In the genomic region with DNA sequence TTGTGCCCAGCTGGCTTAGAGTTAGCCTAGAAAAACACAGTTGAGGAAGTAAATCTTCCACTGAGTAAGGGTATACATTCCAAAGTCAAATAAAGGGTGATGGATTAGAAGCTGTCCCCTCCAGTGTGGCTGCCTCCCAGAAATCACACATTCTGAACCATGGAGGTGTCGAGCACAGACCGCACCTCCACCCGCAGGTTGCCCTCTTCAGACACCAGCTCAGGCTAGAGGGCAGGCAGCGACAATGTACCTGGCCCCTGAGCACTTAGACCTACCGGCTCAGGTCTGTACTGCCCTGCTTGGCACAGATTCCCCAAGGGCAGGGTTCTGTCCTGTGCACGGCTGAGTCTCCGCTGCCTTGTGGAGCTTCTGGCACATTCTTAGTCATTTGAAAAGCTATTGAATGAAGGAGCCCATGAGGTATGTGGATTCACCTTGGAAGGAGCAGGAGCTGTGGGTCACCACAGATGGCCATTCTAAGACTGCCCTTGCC, we compare ENCODE assay signal across 19 cellular contexts.
"Had no signal": no experiment of that assay in that cellular context is flagged by ENCODE, and none has a peak within 500 bp of the region (broad histone marks: within the 10 kb centered on the region; RNA-seq: fewer than 3 reads in every experiment).

No MANE protein-coding gene starts in this region.

- H3K9me3 Mint-ChIP-seq: activated CD4-positive, alpha-beta memory T cell treated with anti-CD3 and anti-CD28 coated beads for 36 hours; activated naive CD8-positive, alpha-beta T cell treated with anti-CD3 and anti-CD28 coated beads for 36 hours; dendritic cell treated with granulocyte-macrophage colony-stimulating factor and Interleukin-4, amounts not matched to agents 40 ng/mL and 50 ng/mL, for 4 days; naive B cell; stimulated activated memory B cell treated with anti-CD40 and anti-IgM and Interleukin-4, amounts not matched to agents 10 μg/mL and 1 μg/mL and 100 μg/mL, for 72 hours had no signal

- H3K4me3 ChIP-seq: neural progenitor cell, pancreas, smooth muscle cell, thoracic aorta had no signal

- H3K9ac ChIP-seq: neural progenitor cell had no signal

- H3K4me3 Mint-ChIP-seq: activated CD4-positive, alpha-beta memory T cell treated with anti-CD3 and anti-CD28 coated beads for 36 hours; activated CD4-positive, alpha-beta T cell treated with anti-CD3 and anti-CD28 coated beads for 36 hours; activated CD8-positive, alpha-beta memory T cell treated with anti-CD3 and anti-CD28 coated beads, Interleukin-2, amount 10 ng/mL, durations not matched to agents 7 days and 5 days; activated naive CD8-positive, alpha-beta T cell treated with anti-CD3 and anti-CD28 coated beads for 36 hours; dendritic cell treated with granulocyte-macrophage colony-stimulating factor and Interleukin-4, amounts not matched to agents 40 ng/mL and 50 ng/mL, for 4 days; naive B cell; neural progenitor cell; stimulated activated memory B cell treated with anti-CD40 and anti-IgM and Interleukin-4, amounts not matched to agents 10 μg/mL and 1 μg/mL and 100 μg/mL, for 72 hours had no signal

- DNase-seq: activated CD4-positive, alpha-beta memory T cell treated with anti-CD3 and anti-CD28 coated beads for 36 hours; activated CD4-positive, alpha-beta T cell treated with anti-CD3 and anti-CD28 coated beads for 36 hours; activated CD8-positive, alpha-beta memory T cell treated with anti-CD3 and anti-CD28 coated beads, Interleukin-2, amount 10 ng/mL, durations not matched to agents 7 days and 5 days; activated naive CD4-positive, alpha-beta T cell; activated naive CD8-positive, alpha-beta T cell treated with anti-CD3 and anti-CD28 coated beads for 36 hours; amniotic stem cell; foreskin melanocyte; kidney; left ventricle myocardium superior; naive B cell; pancreas; stimulated activated CD4-positive, alpha-beta T cell treated with anti-CD3 and anti-CD28 coated beads, Interleukin-4, amount 100 ng/mL, for 24 hours had no signal

- H3K27ac ChIP-seq: epithelial cell of prostate, neural progenitor cell, pancreas, thoracic aorta had no signal

- H3K36me3 ChIP-seq: neural progenitor cell, pancreas, thoracic aorta had no signal

- ATAC-seq: activated CD4-positive, alpha-beta T cell treated with anti-CD3 and anti-CD28 coated beads for 36 hours; activated CD8-positive, alpha-beta memory T cell treated with anti-CD3 and anti-CD28 coated beads, Interleukin-2, amount 10 ng/mL, durations not matched to agents 7 days and 5 days; left ventricle myocardium superior; pancreas; sciatic nerve; stimulated activated memory B cell treated with anti-CD40 and anti-IgM and Interleukin-4, amounts not matched to agents 10 μg/mL and 1 μg/mL and 100 μg/mL, for 72 hours had no signal

- H3K9me3 ChIP-seq: pancreas, thoracic aorta had no signal

- H3K27ac Mint-ChIP-seq: activated CD4-positive, alpha-beta memory T cell treated with anti-CD3 and anti-CD28 coated beads for 36 hours; activated CD4-positive, alpha-beta T cell treated with anti-CD3 and anti-CD28 coated beads for 36 hours; activated CD8-positive, alpha-beta memory T cell treated with anti-CD3 and anti-CD28 coated beads, Interleukin-2, amount 10 ng/mL, durations not matched to agents 7 days and 5 days; activated naive CD8-positive, alpha-beta T cell treated with anti-CD3 and anti-CD28 coated beads for 36 hours; dendritic cell treated with granulocyte-macrophage colony-stimulating factor and Interleukin-4, amounts not matched to agents 40 ng/mL and 50 ng/mL, for 4 days; naive B cell; neural progenitor cell; stimulated activated memory B cell treated with anti-CD40 and anti-IgM and Interleukin-4, amounts not matched to agents 10 μg/mL and 1 μg/mL and 100 μg/mL, for 72 hours had no signal

- H2AFZ ChIP-seq: neural progenitor cell had no signal

- H3K36me3 Mint-ChIP-seq: activated CD4-positive, alpha-beta memory T cell treated with anti-CD3 and anti-CD28 coated beads for 36 hours; activated CD8-positive, alpha-beta memory T cell treated with anti-CD3 and anti-CD28 coated beads, Interleukin-2, amount 10 ng/mL, durations not matched to agents 7 days and 5 days; activated naive CD8-positive, alpha-beta T cell treated with anti-CD3 and anti-CD28 coated beads for 36 hours; naive B cell; stimulated activated memory B cell treated with anti-CD40 and anti-IgM and Interleukin-4, amounts not matched to agents 10 μg/mL and 1 μg/mL and 100 μg/mL, for 72 hours had no signal

- H3K27me3 ChIP-seq: pancreas had no signal

- H3K4me2 ChIP-seq: neural progenitor cell, smooth muscle cell had no signal

- H3K4me1 ChIP-seq: pancreas had no signal

- H3K4me1 Mint-ChIP-seq: activated CD4-positive, alpha-beta T cell treated with anti-CD3 and anti-CD28 coated beads for 36 hours; activated CD8-positive, alpha-beta memory T cell treated with anti-CD3 and anti-CD28 coated beads, Interleukin-2, amount 10 ng/mL, durations not matched to agents 7 days and 5 days; activated naive CD8-positive, alpha-beta T cell treated with anti-CD3 and anti-CD28 coated beads for 36 hours; stimulated activated memory B cell treated with anti-CD40 and anti-IgM and Interleukin-4, amounts not matched to agents 10 μg/mL and 1 μg/mL and 100 μg/mL, for 72 hours had no signal
